7 cellular contexts compared by ENCODE assay signal in genomic region chr1:168151935-168152334, GRCh38.
"Had no signal": no experiment of that assay in that cellular context is flagged by ENCODE, and none has a peak within 500 bp of the region (broad histone marks: within the 10 kb centered on the region; RNA-seq: fewer than 3 reads in every experiment).

No MANE protein-coding gene starts in this region.

- DNase-seq: H9, HCEC 1CT, IMR-90 had no signal

- ATAC-seq: HepG2, K562 had no signal

- H3K4me2 ChIP-seq: GM23338 had no signal

- H3K27ac ChIP-seq: HL-60 had no signal

- H3K4me3 ChIP-seq: GM23338, K562 had no signal
